In genomic region chr13:66635526-66635925, GRCh38 we compare ENCODE assay signal across 15 cellular contexts.
DNase-seq lines count a peak whose midpoint lies in the region; ATAC-seq, FAIRE-seq and TF ChIP-seq lines count a peak whose summit lies in the region.
"Had no signal": no experiment of that assay in that cellular context is flagged by ENCODE, and none has a peak within 500 bp of the region (broad histone marks: within the 10 kb centered on the region; RNA-seq: fewer than 3 reads in every experiment).

No MANE protein-coding gene starts in this region.

- H2AFZ ChIP-seq in keratinocyte (ENCODE audit: control insufficient read depth, low read length): no peak overlapping the region

- H3K4me3 ChIP-seq in AG09309 (ENCODE audit: control insufficient read depth, low read depth, low read length): no peak overlapping the region
- H3K4me3 ChIP-seq in astrocyte of the spinal cord (ENCODE audit: low read depth, low read length): no peak overlapping the region
- no peak overlapping the region for H3K4me3 ChIP-seq in keratinocyte (ENCODE audit: control insufficient read depth in 2 of 3, extremely low read depth in 1 of 3, insufficient read depth in 2 of 3, low read depth in 1 of 3, low read length in 3 of 3)
- H3K4me3 ChIP-seq: heart left ventricle, mucosa of descending colon, skin epidermis had no signal

- no peaks in the 10 kb centered on the region for H3K27me3 ChIP-seq in keratinocyte (ENCODE audit: control insufficient read depth, extremely low read depth, insufficient read depth, low read length)
- H3K27me3 ChIP-seq: heart left ventricle had no signal

- H3K79me2 ChIP-seq in keratinocyte (ENCODE audit: control insufficient read depth, insufficient read depth, low read length): no peaks in the 10 kb centered on the region

- H4K20me1 ChIP-seq in keratinocyte (ENCODE audit: control insufficient read depth, extremely low read depth, insufficient read depth, low read length): no peaks in the 10 kb centered on the region

- peaks cover 3% of the 10 kb centered on the region for H3K4me1 ChIP-seq in keratinocyte (ENCODE audit: control insufficient read depth, extremely low read depth, insufficient read depth, low read length)

- in situ Hi-C loops in astrocyte of the spinal cord (cut with HindIII; ENCODE audit: low sequenced_read_pairs): no loop called here

- H3K9me1 ChIP-seq in keratinocyte (ENCODE audit: control insufficient read depth, extremely low read depth, insufficient read depth, low read length): no peaks in the 10 kb centered on the region

- peak; percentile 48 for DNase-seq in AG09309 (ENCODE audit: low read depth)
- DNase-seq in astrocyte of the spinal cord (ENCODE audit: low read depth, low spot score): peak; percentile 90
- DNase-seq in keratinocyte (ENCODE audit: low read depth, low spot score): peak; percentile 17
- no peak for DNase-seq in SHP77 treated with DMSO at 0.1 percent for 48 hours (lab: John Stamatoyannopoulos, UW)
- DNase-seq in activated effector memory CD4-positive, alpha-beta T cell treated with Interleukin-2 at 50 U/mL for 16 hours: no peak
- DNase-seq: aorta; heart left ventricle; mucosa of descending colon; NCI-H1436; NK-92 treated with Interleukin-12 subunit alpha and Interleukin-12 subunit beta, amount 100 ng/mL, for 24 hours had no signal

- peak overlapping the region; percentile 13 for H3K27ac ChIP-seq in keratinocyte (ENCODE audit: control insufficient read depth, insufficient read depth, low read length)
- H3K27ac ChIP-seq: C4-2B, heart left ventricle, skin epidermis had no signal

- no peaks in the 10 kb centered on the region for H3K9me3 ChIP-seq in keratinocyte (ENCODE audit: control insufficient read depth, low read depth, low read length)
- H3K9me3 ChIP-seq: mucosa of descending colon had no signal

- TF ChIP-seq CTCF in AG09309 (IDR thresholded peaks at IDR 0.05; ENCODE audit: control insufficient read depth, insufficient read depth, low read depth, low read length, missing control alignments) (no peak), astrocyte of the spinal cord (IDR thresholded peaks at IDR 0.05; ENCODE audit: low read depth, low read length) (no peak), keratinocyte (optimal IDR thresholded peaks at IDR 0.05 in 1 of 3, IDR thresholded peaks at IDR 0.05 in 1 of 3, conservative IDR thresholded peaks at IDR 0.05 in 1 of 3; ENCODE audit: extremely low read depth in 1 of 3, insufficient read depth in 2 of 3, low read length in 3 of 3) (no peak)

- FAIRE-seq in keratinocyte (lab: Jason Lieb, UNC): peak; percentile 83

- ATAC-seq in HG03432 (IDR thresholded peaks at IDR 0.05; ENCODE audit: unreplicated experiment) (peak; percentile 47), GM19351 (IDR thresholded peaks at IDR 0.05; ENCODE audit: unreplicated experiment) (no peak), HG02870 (IDR thresholded peaks at IDR 0.05; ENCODE audit: unreplicated experiment) (no peak)
- ATAC-seq: heart left ventricle, mucosa of descending colon had no signal

- H3K4me2 ChIP-seq in keratinocyte (ENCODE audit: control insufficient read depth, extremely low read depth, insufficient read depth, low read depth, low read length): no peak overlapping the region

- dilution Hi-C loops in keratinocyte (cut with MboI; ENCODE audit: extremely low pct_ligation_motif_present, low sequenced_read_pairs): no loop called here

- H3K9ac ChIP-seq in keratinocyte (ENCODE audit: control insufficient read depth, extremely low read depth, insufficient read depth, low read length): no peak overlapping the region

- no peaks in the 10 kb centered on the region for H3K36me3 ChIP-seq in keratinocyte (ENCODE audit: control insufficient read depth in 2 of 2, extremely low read depth in 1 of 2, insufficient read depth in 2 of 2, low read length in 2 of 2)
- H3K36me3 ChIP-seq: heart left ventricle had no signal

Comparison
In these comparisons a context has a peak if more than half of its experiments do, and no peak if none do; other contexts are left out.
1. DNase-seq: peak in AG09309 (single experiment), astrocyte of the spinal cord (single experiment) and keratinocyte (single experiment); none in SHP77 treated with DMSO at 0.1 percent for 48 hours (single experiment) and activated effector memory CD4-positive, alpha-beta T cell treated with Interleukin-2 at 50 U/mL for 16 hours (single experiment).